Comparison of ENCODE assay signal across 13 cellular contexts in genomic region chr1:43444827-43445225, GRCh38. TPM values are rescaled to one million over a fixed set of nuclear protein-coding genes. Genes with fewer than 3 reads are reported as not detected.
A peak's percentile ranks its signal among the peaks of the same experiment; 100 is the strongest.
DNase-seq lines count a peak whose midpoint lies in the region; ATAC-seq, FAIRE-seq and TF ChIP-seq lines count a peak whose summit lies in the region.
"Had no signal": no experiment of that assay in that cellular context is flagged by ENCODE, and none has a peak within 500 bp of the region (broad histone marks: within the 10 kb centered on the region; RNA-seq: fewer than 3 reads in every experiment).

No MANE protein-coding gene starts in this region.

- CTCF ChIA-PET in K562 (lab: Yijun Ruan, JAX; ENCODE audit: low intra/inter-chr PET ratio), result no interaction called here

- ATAC-seq in K562 (peak; percentile 92), left colon (peak; percentile 29), HG03175 (IDR thresholded peaks at IDR 0.05; ENCODE audit: unreplicated experiment) (no peak), HG02571 (IDR thresholded peaks at IDR 0.05; ENCODE audit: unreplicated experiment) (no peak)
- ATAC-seq: mucosa of descending colon had no signal

- no peak for TF ChIP-seq RAD21 in K562 (CRISPR knock-in tag; conservative IDR thresholded peaks at IDR 0.05 in 1 of 2, IDR thresholded peaks at IDR 0.05 in 1 of 2)

- TF ChIP-seq CTCF in left ventricle myocardium inferior (IDR thresholded peaks at IDR 0.05; ENCODE audit: borderline replicate concordance), result no peak
- TF ChIP-seq CTCF in K562 (IDR thresholded peaks at IDR 0.05 in 2 of 3, conservative IDR thresholded peaks at IDR 0.05 in 1 of 3; ENCODE audit: insufficient read depth in 2 of 3, low read depth in 1 of 3, low read length in 3 of 3), result no peak
- no peak for TF ChIP-seq CTCF in transverse colon (IDR thresholded peaks at IDR 0.05)

- DNase-seq in cardiac septum (ENCODE audit: low spot score) (peak; percentile 47), left ventricle myocardium inferior (no peak), K562 (ENCODE audit: extremely low read depth in 1 of 4, low spot score in 3 of 4) (peak; percentile 69 to 89 (median 79)), left colon (peak; percentile 9 to 12), transverse colon (peak; percentile 7), D341Med (ENCODE audit: low spot score) (no peak)
- DNase-seq: activated CD4-positive, alpha-beta T cell treated with anti-CD3 and anti-CD28 coated beads, Interleukin-2, amount 10 ng/mL, durations not matched to agents 7 days and 5 days; NCI-H1694; NCI-H526; RPMI8226 had no signal

- FAIRE-seq in K562 (lab: Jason Lieb, UNC), result peak; percentile 83

- TF ChIP-seq POLR2A in K562 (conservative IDR thresholded peaks at IDR 0.05), result no peak
- TF ChIP-seq POLR2A in transverse colon (IDR thresholded peaks at IDR 0.05), result no peak

- in situ Hi-C loops in K562 (cut with MboI), result no loop called here
- in situ Hi-C loops in transverse colon (cut with MboI; ENCODE audit: low pct_ligation_motif_present in 1 of 4, low pct_unique_long_range_greater_than_20kb in 1 of 4, low sequenced_read_pairs in 3 of 4), result loop anchor here in 1 of 4 donors (25.0 kb wide), 1 partner anchor 192 kb away; no protein-coding TSS in a partner anchor

- no peak overlapping the region for H3K4me2 ChIP-seq in K562 (ENCODE audit: insufficient read depth, low read length)

- H3K27me3 ChIP-seq in left ventricle myocardium inferior (ENCODE audit: low read depth) (no peaks in the 10 kb centered on the region), K562 (ENCODE audit: control insufficient read depth in 2 of 2, insufficient read depth in 2 of 2, low read length in 2 of 2) (no peaks in the 10 kb centered on the region), transverse colon (no peaks in the 10 kb centered on the region)

- H3K4me3 ChIP-seq in left ventricle myocardium inferior (no peak overlapping the region), K562 (no peak overlapping the region), transverse colon (no peak overlapping the region)
- H3K4me3 ChIP-seq: mucosa of descending colon had no signal

- H3K27ac ChIP-seq in left ventricle myocardium inferior (replicated peaks), result no peak overlapping the region
- H3K27ac ChIP-seq in K562 (ENCODE audit: extremely low read depth, low read depth, low read length), result no peak overlapping the region
- no peak overlapping the region for H3K27ac ChIP-seq in transverse colon

- no peak overlapping the region for H2AFZ ChIP-seq in K562 (ENCODE audit: low read depth, low read length)

- H3K9me3 ChIP-seq in left ventricle myocardium inferior (replicated peaks), result no peaks in the 10 kb centered on the region
- H3K9me3 ChIP-seq in K562 (replicated peaks; ENCODE audit: control insufficient read depth, insufficient read depth, low read depth, low read length), result no peaks in the 10 kb centered on the region
- no peaks in the 10 kb centered on the region for H3K9me3 ChIP-seq in transverse colon
- H3K9me3 ChIP-seq: mucosa of descending colon had no signal

- peaks cover 24% of the 10 kb centered on the region for H3K4me1 ChIP-seq in left ventricle myocardium inferior
- peaks cover 8% of the 10 kb centered on the region in 2 experiments; a peak in 3 of 5 replicates for H3K4me1 ChIP-seq in K562 (replicated peaks in 1 of 2; ENCODE audit: control insufficient read depth in 2 of 2, insufficient read depth in 2 of 2, low read length in 2 of 2)
- no peaks in the 10 kb centered on the region for H3K4me1 ChIP-seq in transverse colon

- BruUV-seq in K562 (replicated peaks; lab: Mats Ljungman, UMichigan), result no TSS peak

- peak overlapping the region in 1 of 2 experiments; percentile 6; a peak in 1 of 4 replicates for H3K9ac ChIP-seq in K562 (ENCODE audit: insufficient read depth in 1 of 2, low read depth in 2 of 2, low read length in 2 of 2)

- H3K79me2 ChIP-seq in K562 (ENCODE audit: control insufficient read depth, insufficient read depth, low read length), result no peaks in the 10 kb centered on the region

- peaks cover 4% of the 10 kb centered on the region; the same call in 1 of the 2 replicates for H4K20me1 ChIP-seq in K562 (replicated peaks; ENCODE audit: control insufficient read depth, insufficient read depth, low read length)

- H3K36me3 ChIP-seq in left ventricle myocardium inferior (peaks cover 98% of the 10 kb centered on the region), K562 (ENCODE audit: control insufficient read depth, insufficient read depth, low read length) (peaks cover 57% of the 10 kb centered on the region; the same call in 2 of the 3 replicates), transverse colon (peaks cover 0 to 43% (median 11%) of the 10 kb centered on the region in 4 donors)

- TF ChIP-seq EP300 in K562 (IDR thresholded peaks at IDR 0.05; ENCODE audit: low read length) (no peak), transverse colon (IDR thresholded peaks at IDR 0.05; ENCODE audit: low read depth) (no peak)

- intact Hi-C loops in cardiac septum (cut with DNase I), result no loop called here
- intact Hi-C loops in left ventricle myocardium inferior (cut with micrococcal nuclease), result no loop called here
- intact Hi-C loops in K562 (cut with micrococcal nuclease), result no loop called here
- intact Hi-C loops in left colon (cut with DNase I, micrococcal nuclease), result loop anchor here in 1 of 2 donors (5.0 kb wide), 1 partner anchor 62 kb away; no protein-coding TSS in a partner anchor
- intact Hi-C loops in transverse colon (cut with DNase I; ENCODE audit: low total_unique reads), result no loop called here

- 7% methylated on average over 1 of the region's 1 CpG for WGBS in K562 (ENCODE audit: insufficient coverage, low coverage, missing lambda C conversion rate)
- WGBS in transverse colon (ENCODE audit: low coverage in 1 of 2), 2 donors, result 61% methylated on average over 1 of the region's 1 CpG; no CpG with 5 or more reads in 1 of the 2 donors

- peaks cover 4% of the 10 kb centered on the region for H3K9me1 ChIP-seq in K562 (ENCODE audit: control insufficient read depth, insufficient read depth, low read length)

- POLR2A ChIA-PET in K562 (lab: Yijun Ruan, JAX), result interaction anchor here (0.6 to 2.1 kb wide), 8 partner anchors 11 to 884 kb away, joined by 3 to 6 read pairs (median 3); no protein-coding TSS in a partner anchor

RNA-seq across cellular contexts. Expression of gene HYI, which starts 8.9 kb away (rescaled TPM):
- 26.3 TPM for total RNA-seq in cardiac septum
- total RNA-seq in left ventricle myocardium inferior, result 22.8 TPM
- total RNA-seq in K562 (2011; cell fraction: chromatin; rRNA removed; ENCODE audit: low replicate concordance), result 2.6 and 4.9 TPM in 2 replicates
- total RNA-seq in K562 (2011; cell fraction: nucleolus; rRNA removed), result 1.4 and 2.0 TPM in 2 replicates
- 2.6 and 3.3 TPM in 2 replicates for total RNA-seq in K562 (2011; cell fraction: nucleoplasm; rRNA removed)
- 3.2 and 3.6 TPM in 2 replicates for total RNA-seq in K562 (2014; rRNA removed)
- total RNA-seq in K562 (2014; rRNA removed; fragmentation: Illumina TruSeq; extraction: Trizol), result 0.38 and 0.69 TPM in 2 replicates
- total RNA-seq in K562 (2015; rRNA removed; fragmentation: Illumina TruSeq; extraction: Trizol), result 1.7 and 1.8 TPM in 2 replicates
- 2.2 and 3.2 TPM in 2 replicates for total RNA-seq in K562 (2021)
- 1.1 and 1.2 TPM in 2 replicates for polyA plus RNA-seq in K562 (2011; rRNA removed)
- polyA plus RNA-seq in K562 (2011; cell fraction: cytosol; rRNA removed), result 1.3 and 1.5 TPM in 2 replicates
- polyA plus RNA-seq in K562 (2011; cell fraction: nucleus; rRNA removed), result 6.8 and 7.2 TPM in 2 replicates
- 10.1 and 18.1 TPM in 2 replicates for polyA plus RNA-seq in K562 (2012)
- polyA plus RNA-seq in K562 (2014; fragmentation: Illumina TruSeq; extraction: Trizol), result 0.35 and 1.1 TPM in 2 replicates
- polyA plus RNA-seq in K562 (2014; fragmentation: Nextera tagmentation; extraction: Ambion mirVana), result under 1 TPM in 1 of 2 experiments, not detected in 1; 0.04 TPM
- 2.3 and 4.1 TPM in 2 replicates for polyA plus RNA-seq in K562 (2014; rRNA removed)
- polyA minus RNA-seq in K562 (2011; rRNA and poly(A)+ RNA removed), result 0.32 and 0.84 TPM in 2 replicates
- polyA minus RNA-seq in K562 (2011; cell fraction: cytosol; rRNA and poly(A)+ RNA removed), result not detected in 2 replicates
- polyA minus RNA-seq in K562 (2011; cell fraction: nucleus; rRNA and poly(A)+ RNA removed), result 1.4 and 1.8 TPM in 2 replicates
- 10 to 100 TPM; 60.9 to 74.3 TPM for total RNA-seq in left colon
- 100 to 1,000 TPM in 3 of 4 donors, 10 to 100 TPM in 1; 71.1 to 126 (median 119) TPM for total RNA-seq in transverse colon

RNA-seq across cellular contexts. Expression of gene SZT2, which starts 55.1 kb away (rescaled TPM):
- total RNA-seq in cardiac septum (35.7 TPM), left ventricle myocardium inferior (24.8 TPM), K562 (2014; rRNA removed) (9.2 and 11.5 TPM in 2 replicates), K562 (2014; rRNA removed; fragmentation: Illumina TruSeq; extraction: Trizol) (12.8 and 14.5 TPM in 2 replicates), K562 (2015; rRNA removed; fragmentation: Illumina TruSeq; extraction: Trizol) (14.4 and 15.8 TPM in 2 replicates), K562 (2021) (27.0 and 31.0 TPM in 2 replicates), left colon (10 to 100 TPM; 49.5 to 73.2 TPM), transverse colon (100 to 1,000 TPM in 2 of 4 donors, 10 to 100 TPM in 2; 43.1 to 106 (median 82.2) TPM)
- 328 and 537 TPM in 2 replicates for total RNA-seq in K562 (2011; cell fraction: chromatin; rRNA removed; ENCODE audit: low replicate concordance)
- total RNA-seq in K562 (2011; cell fraction: nucleolus; rRNA removed), result 162 and 172 TPM in 2 replicates
- total RNA-seq in K562 (2011; cell fraction: nucleoplasm; rRNA removed), result 193 and 226 TPM in 2 replicates
- polyA plus RNA-seq in K562 (2011; rRNA removed) (9.1 and 14.4 TPM in 2 replicates), K562 (2014; fragmentation: Illumina TruSeq; extraction: Trizol) (14.7 and 15.1 TPM in 2 replicates), K562 (2014; fragmentation: Nextera tagmentation; extraction: Ambion mirVana) (1 to 10 TPM in 1 of 2 experiments, under 1 TPM in 1; 0.88 to 1.3 TPM), K562 (2014; rRNA removed) (16.7 and 18.4 TPM in 2 replicates)
- 5.5 and 7.0 TPM in 2 replicates for polyA plus RNA-seq in K562 (2011; cell fraction: cytosol; rRNA removed)
- 89.3 and 112 TPM in 2 replicates for polyA plus RNA-seq in K562 (2011; cell fraction: nucleus; rRNA removed)
- polyA plus RNA-seq in K562 (2012), result 12.1 and 24.7 TPM in 2 replicates
- 54.3 and 67.1 TPM in 2 replicates for polyA minus RNA-seq in K562 (2011; rRNA and poly(A)+ RNA removed)
- polyA minus RNA-seq in K562 (2011; cell fraction: cytosol; rRNA and poly(A)+ RNA removed), result 8.7 and 15.7 TPM in 2 replicates
- 52.0 and 88.4 TPM in 2 replicates for polyA minus RNA-seq in K562 (2011; cell fraction: nucleus; rRNA and poly(A)+ RNA removed)

RNA-seq across cellular contexts. Expression of gene MED8, which starts 55.2 kb away (rescaled TPM):
- total RNA-seq in cardiac septum, result 17.9 TPM
- 15.7 TPM for total RNA-seq in left ventricle myocardium inferior
- 84.8 and 86.1 TPM in 2 replicates for total RNA-seq in K562 (2011; cell fraction: chromatin; rRNA removed; ENCODE audit: low replicate concordance)
- 36.7 and 38.5 TPM in 2 replicates for total RNA-seq in K562 (2011; cell fraction: nucleolus; rRNA removed)
- 68.3 and 88.3 TPM in 2 replicates for total RNA-seq in K562 (2011; cell fraction: nucleoplasm; rRNA removed)
- 51.5 and 51.7 TPM in 2 replicates for total RNA-seq in K562 (2014; rRNA removed)
- total RNA-seq in K562 (2014; rRNA removed; fragmentation: Illumina TruSeq; extraction: Trizol), result 52.7 and 56.4 TPM in 2 replicates
- total RNA-seq in K562 (2015; rRNA removed; fragmentation: Illumina TruSeq; extraction: Trizol), result 51.7 and 52.1 TPM in 2 replicates
- total RNA-seq in K562 (2021), result 57.7 and 60.7 TPM in 2 replicates
- 23.0 and 30.9 TPM in 2 replicates for polyA plus RNA-seq in K562 (2011; rRNA removed)
- 19.9 and 32.8 TPM in 2 replicates for polyA plus RNA-seq in K562 (2011; cell fraction: cytosol; rRNA removed)
- 44.6 and 77.2 TPM in 2 replicates for polyA plus RNA-seq in K562 (2011; cell fraction: nucleus; rRNA removed)
- polyA plus RNA-seq in K562 (2012), result 57.3 and 73.4 TPM in 2 replicates
- 55.3 and 60.3 TPM in 2 replicates for polyA plus RNA-seq in K562 (2014; fragmentation: Illumina TruSeq; extraction: Trizol)
- polyA plus RNA-seq in K562 (2014; fragmentation: Nextera tagmentation; extraction: Ambion mirVana), result 100 to 1,000 TPM; 104 to 120 TPM
- polyA plus RNA-seq in K562 (2014; rRNA removed), result 32.3 and 37.6 TPM in 2 replicates
- 25.5 and 32.5 TPM in 2 replicates for polyA minus RNA-seq in K562 (2011; rRNA and poly(A)+ RNA removed)
- polyA minus RNA-seq in K562 (2011; cell fraction: cytosol; rRNA and poly(A)+ RNA removed), result 13.7 and 19.7 TPM in 2 replicates
- polyA minus RNA-seq in K562 (2011; cell fraction: nucleus; rRNA and poly(A)+ RNA removed), result 20.7 and 50.4 TPM in 2 replicates
- total RNA-seq in left colon, result 10 to 100 TPM; 39.1 to 39.5 TPM
- total RNA-seq in transverse colon, result 10 to 100 TPM; 12.7 to 41.9 (median 25.0) TPM

Comparison
In these comparisons a context has a peak if more than half of its experiments do, and no peak if none do; other contexts are left out.
1. DNase-seq: peak in cardiac septum (single experiment), K562 (4 of 4), left colon (2 of 2) and transverse colon (single experiment); none in left ventricle myocardium inferior (single experiment) and D341Med (single experiment).
2. ATAC-seq: peak in K562 (single experiment) and left colon (single experiment); none in HG03175 (single experiment) and HG02571 (single experiment).